14 cellular contexts compared by ENCODE assay signal in the genomic region with DNA sequence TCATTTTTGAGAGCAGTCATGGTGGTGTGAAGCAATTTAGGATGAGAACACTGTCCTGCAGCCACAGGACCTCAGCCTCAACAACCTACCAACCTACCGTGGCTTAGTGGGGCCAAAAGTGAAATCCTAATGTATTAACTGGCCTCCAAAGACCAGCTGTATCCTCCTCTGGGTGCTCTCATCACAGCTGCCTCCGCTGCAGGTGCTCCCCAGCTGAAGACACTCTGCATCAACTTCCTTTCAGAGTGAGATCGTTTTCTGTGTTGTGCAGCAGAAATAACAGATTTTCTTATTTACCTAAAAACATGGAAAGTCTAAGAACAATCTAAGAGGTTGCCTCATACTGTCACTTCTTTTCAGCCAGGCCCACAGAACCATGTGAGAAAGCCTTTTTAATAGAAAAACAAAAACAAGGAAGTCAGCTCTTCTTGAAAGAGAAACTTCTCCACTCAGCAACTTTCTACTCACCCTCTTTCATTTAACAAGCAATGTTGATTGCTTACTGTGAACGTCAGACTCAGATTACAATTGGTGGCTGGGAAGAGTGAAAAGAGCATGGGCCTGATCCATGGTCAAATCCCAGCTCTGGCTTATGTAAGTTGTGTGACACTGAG.
DNase-seq lines count a peak whose midpoint lies in the region; ATAC-seq and TF ChIP-seq lines count a peak whose summit lies in the region.
"Had no signal": no experiment of that assay in that cellular context is flagged by ENCODE, and none has a peak within 500 bp of the region (broad histone marks: within the 10 kb centered on the region; RNA-seq: fewer than 3 reads in every experiment).

No MANE protein-coding gene starts in this region.

- H3K36me3 Mint-ChIP-seq in osteocyte (ENCODE audit: unreplicated experiment): no peaks in the 10 kb centered on the region
- H3K36me3 Mint-ChIP-seq: neural progenitor cell had no signal

- no peak overlapping the region for H2BK12ac ChIP-seq in trophoblast cell (ENCODE audit: low read length)

- H3K4ac ChIP-seq in trophoblast cell (ENCODE audit: low read depth, low read length): no peak overlapping the region

- no peak overlapping the region for H3K18ac ChIP-seq in trophoblast cell (ENCODE audit: low read length)

- H3K27me3 ChIP-seq in adipocyte (replicated peaks; ENCODE audit: control insufficient read depth, insufficient read depth, low read length) (no peaks in the 10 kb centered on the region), trophoblast cell (ENCODE audit: insufficient read depth, low read length) (no peaks in the 10 kb centered on the region)
- H3K27me3 ChIP-seq: neural progenitor cell, suprapubic skin had no signal

- H3K4me3 ChIP-seq in adipocyte (ENCODE audit: low read length) (no peak overlapping the region), trophoblast cell (ENCODE audit: low read depth, low read length) (no peak overlapping the region)
- H3K4me3 ChIP-seq: neural progenitor cell, smooth muscle cell, suprapubic skin had no signal

- H3K4me3 Mint-ChIP-seq in osteocyte (ENCODE audit: unreplicated experiment): no peak overlapping the region
- H3K4me3 Mint-ChIP-seq: activated CD4-positive, alpha-beta T cell treated with anti-CD3 and anti-CD28 coated beads, Interleukin-2, amount 10 ng/mL, durations not matched to agents 24 days and 14 days; activated T-helper 1 cell treated with anti-CD3 and anti-CD28 coated beads, Interleukin-12 subunit alpha, Interleukin-12 subunit beta, Interleukin-2, Interleukin-4 antibody, amounts not matched to agents 30 ng/mL and 10 ng/mL and 1 ng/mL, durations not matched to agents 14 hours and 24 hours and 36 hours; neural progenitor cell had no signal

- H3K27me3 Mint-ChIP-seq in osteocyte (ENCODE audit: unreplicated experiment): no peaks in the 10 kb centered on the region
- H3K27me3 Mint-ChIP-seq: activated CD4-positive, alpha-beta T cell treated with anti-CD3 and anti-CD28 coated beads, Interleukin-2, amount 10 ng/mL, durations not matched to agents 24 days and 14 days had no signal

- H3K4me1 ChIP-seq in adipocyte (ENCODE audit: control insufficient read depth, insufficient read depth, low read length) (no peaks in the 10 kb centered on the region), trophoblast cell (ENCODE audit: control insufficient read depth in 1 of 2, insufficient read depth in 2 of 2, low read length in 2 of 2) (no peaks in the 10 kb centered on the region)
- H3K4me1 ChIP-seq: neural progenitor cell, suprapubic skin had no signal

- H3K23ac ChIP-seq in trophoblast cell (ENCODE audit: low read length): no peak overlapping the region

- H2AK5ac ChIP-seq in trophoblast cell (ENCODE audit: low read length): no peak overlapping the region

- no peak overlapping the region for H2BK120ac ChIP-seq in trophoblast cell (ENCODE audit: insufficient read depth, low read length, poor library complexity)

- no peak overlapping the region for H4K91ac ChIP-seq in trophoblast cell (ENCODE audit: low read depth, low read length)

- WGBS in trophoblast cell (ENCODE audit: extremely low coverage, insufficient coverage, insufficient read length): no CpG with 5 or more reads among the region's 4 CpGs

- H4K8ac ChIP-seq in trophoblast cell (ENCODE audit: low read depth, low read length): no peak overlapping the region

- no peaks in the 10 kb centered on the region for H3K79me2 ChIP-seq in trophoblast cell (ENCODE audit: control insufficient read depth, insufficient read depth, low read length, poor library complexity)

- H3K36me3 ChIP-seq in adipocyte (ENCODE audit: control insufficient read depth, insufficient read depth, low read length, severe bottlenecking) (peaks cover 5% of the 10 kb centered on the region), trophoblast cell (ENCODE audit: control insufficient read depth in 1 of 2, insufficient read depth in 2 of 2, low read length in 2 of 2) (no peaks in the 10 kb centered on the region)
- H3K36me3 ChIP-seq: neural progenitor cell, suprapubic skin had no signal

- H3K9me3 Mint-ChIP-seq in osteocyte (ENCODE audit: unreplicated experiment): no peaks in the 10 kb centered on the region
- H3K9me3 Mint-ChIP-seq: activated CD4-positive, alpha-beta T cell treated with anti-CD3 and anti-CD28 coated beads, Interleukin-2, amount 10 ng/mL, durations not matched to agents 24 days and 14 days; neural progenitor cell had no signal

- H2BK5ac ChIP-seq in trophoblast cell (ENCODE audit: low read depth, low read length, poor library complexity): no peak overlapping the region

- peak overlapping the region; percentile 52 for H3K27ac Mint-ChIP-seq in osteocyte (ENCODE audit: unreplicated experiment)
- H3K27ac Mint-ChIP-seq: activated CD4-positive, alpha-beta T cell treated with anti-CD3 and anti-CD28 coated beads, Interleukin-2, amount 10 ng/mL, durations not matched to agents 24 days and 14 days; activated T-helper 1 cell treated with anti-CD3 and anti-CD28 coated beads, Interleukin-12 subunit alpha, Interleukin-12 subunit beta, Interleukin-2, Interleukin-4 antibody, amounts not matched to agents 30 ng/mL and 10 ng/mL and 1 ng/mL, durations not matched to agents 14 hours and 24 hours and 36 hours; neural progenitor cell had no signal

- no peak overlapping the region for H3K14ac ChIP-seq in trophoblast cell (ENCODE audit: low read length)

- no peak for TF ChIP-seq CTCF in osteocyte (IDR thresholded peaks at IDR 0.05)

- peak; percentile 4 for DNase-seq in adipocyte (ENCODE audit: low read depth)
- no peak for DNase-seq in osteocyte (ENCODE audit: extremely low spot score, unreplicated experiment)
- DNase-seq in activated gamma-delta T cell treated with Interleukin-2 at 50 U/mL for 16 hours: no peak
- no peak for DNase-seq in trophoblast cell
- no peak for DNase-seq in AG20443 (ENCODE audit: low spot score)
- DNase-seq: activated CD4-positive, alpha-beta T cell treated with anti-CD3 and anti-CD28 coated beads, Interleukin-2, amount 10 ng/mL, durations not matched to agents 24 days and 14 days; GDM1; NCI-H2029 treated with DMSO at 0.1 percent for 48 hours had no signal

- H3K9me3 ChIP-seq in adipocyte (ENCODE audit: control insufficient read depth, low read length): no peaks in the 10 kb centered on the region
- peaks cover 2% of the 10 kb centered on the region for H3K9me3 ChIP-seq in trophoblast cell (ENCODE audit: insufficient read depth, low read depth, low read length)
- H3K9me3 ChIP-seq: suprapubic skin had no signal

- ATAC-seq in GM18511 (IDR thresholded peaks at IDR 0.05; ENCODE audit: unreplicated experiment) (peak; percentile 70), HG02852 (IDR thresholded peaks at IDR 0.05; ENCODE audit: unreplicated experiment) (peak; percentile 50)

- no peak overlapping the region for H3K4me2 ChIP-seq in trophoblast cell (ENCODE audit: low read length)
- H3K4me2 ChIP-seq: neural progenitor cell, smooth muscle cell had no signal

- H3K79me1 ChIP-seq in trophoblast cell (ENCODE audit: low read length): no peaks in the 10 kb centered on the region

- H3K27ac ChIP-seq in trophoblast cell (ENCODE audit: low read depth, low read length): no peak overlapping the region
- H3K27ac ChIP-seq: neural progenitor cell, suprapubic skin had no signal

- H3K4me1 Mint-ChIP-seq in osteocyte (ENCODE audit: unreplicated experiment): peaks cover 5% of the 10 kb centered on the region
- H3K4me1 Mint-ChIP-seq: activated CD4-positive, alpha-beta T cell treated with anti-CD3 and anti-CD28 coated beads, Interleukin-2, amount 10 ng/mL, durations not matched to agents 24 days and 14 days had no signal

- no peak overlapping the region for H4K12ac ChIP-seq in trophoblast cell (ENCODE audit: low read depth, low read length)

- H2AFZ ChIP-seq in trophoblast cell (ENCODE audit: insufficient read depth, low read length, poor library complexity): no peak overlapping the region
- H2AFZ ChIP-seq: neural progenitor cell had no signal

- H3K9ac ChIP-seq in adipocyte (ENCODE audit: low read length) (no peak overlapping the region), trophoblast cell (ENCODE audit: low read length) (no peak overlapping the region)
- H3K9ac ChIP-seq: neural progenitor cell had no signal
